ENCODE assay signal across 1 cellular context in the genomic region with DNA sequence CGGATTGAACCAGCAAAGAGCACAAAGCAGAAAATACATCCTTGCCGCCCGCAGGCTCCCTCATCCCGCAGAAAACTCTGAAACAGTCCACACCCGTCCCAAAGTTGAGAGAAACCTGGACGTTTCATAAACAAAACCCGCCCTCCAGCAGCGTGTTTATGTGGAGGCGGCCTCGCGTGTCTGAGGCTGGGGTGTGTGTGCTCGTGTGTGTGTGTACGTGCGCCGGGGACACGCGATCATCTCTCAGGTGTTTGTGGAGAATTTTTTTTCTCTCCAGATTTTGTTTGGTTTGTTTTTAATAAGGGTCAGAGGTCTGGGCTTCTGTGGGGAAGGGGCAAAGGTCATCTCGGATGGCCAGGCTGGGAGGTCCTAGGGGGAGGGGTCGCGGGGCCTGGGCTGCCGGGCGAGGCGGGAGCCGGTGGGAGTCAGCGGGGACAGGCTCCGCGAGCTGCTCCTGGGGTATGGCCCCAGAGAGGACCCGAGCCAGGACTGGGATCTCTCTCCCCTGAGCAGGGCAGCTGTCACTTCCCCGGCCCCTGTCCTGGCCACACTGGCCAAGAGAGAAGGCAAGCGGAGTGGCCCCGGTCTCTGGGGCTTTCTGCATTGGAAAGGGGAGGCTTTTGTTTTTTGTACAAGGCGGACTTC.
A peak's percentile ranks its signal among the peaks of the same experiment; 100 is the strongest.
TF ChIP-seq lines count a peak whose summit lies in the region.

No MANE protein-coding gene starts in this region.

TF ChIP-seq in HepG2, 621 proteins besides CTCF, POLR2A, EP300 and RAD21 (continued from another document and continues in another):
- TF ChIP-seq, protein P1, sequence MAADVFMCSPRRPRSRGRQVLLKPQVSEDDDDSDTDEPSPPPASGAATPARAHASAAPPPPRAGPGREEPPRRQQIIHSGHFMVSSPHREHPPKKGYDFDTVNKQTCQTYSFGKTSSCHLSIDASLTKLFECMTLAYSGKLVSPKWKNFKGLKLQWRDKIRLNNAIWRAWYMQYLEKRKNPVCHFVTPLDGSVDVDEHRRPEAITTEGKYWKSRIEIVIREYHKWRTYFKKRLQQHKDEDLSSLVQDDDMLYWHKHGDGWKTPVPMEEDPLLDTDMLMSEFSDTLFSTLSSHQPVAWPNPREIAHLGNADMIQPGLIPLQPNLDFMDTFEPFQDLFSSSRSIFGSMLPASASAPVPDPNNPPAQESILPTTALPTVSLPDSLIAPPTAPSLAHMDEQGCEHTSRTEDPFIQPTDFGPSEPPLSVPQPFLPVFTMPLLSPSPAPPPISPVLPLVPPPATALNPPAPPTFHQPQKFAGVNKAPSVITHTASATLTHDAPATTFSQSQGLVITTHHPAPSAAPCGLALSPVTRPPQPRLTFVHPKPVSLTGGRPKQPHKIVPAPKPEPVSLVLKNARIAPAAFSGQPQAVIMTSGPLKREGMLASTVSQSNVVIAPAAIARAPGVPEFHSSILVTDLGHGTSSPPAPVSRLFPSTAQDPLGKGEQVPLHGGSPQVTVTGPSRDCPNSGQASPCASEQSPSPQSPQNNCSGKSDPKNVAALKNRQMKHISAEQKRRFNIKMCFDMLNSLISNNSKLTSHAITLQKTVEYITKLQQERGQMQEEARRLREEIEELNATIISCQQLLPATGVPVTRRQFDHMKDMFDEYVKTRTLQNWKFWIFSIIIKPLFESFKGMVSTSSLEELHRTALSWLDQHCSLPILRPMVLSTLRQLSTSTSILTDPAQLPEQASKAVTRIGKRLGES (CRISPR knock-in tag; IDR thresholded peaks at IDR 0.05; ENCODE audit: borderline replicate concordance) = no peak
- no peak for TF ChIP-seq ZNF614 (CRISPR knock-in tag; IDR thresholded peaks at IDR 0.05; ENCODE audit: borderline replicate concordance)
- TF ChIP-seq, protein P2, sequence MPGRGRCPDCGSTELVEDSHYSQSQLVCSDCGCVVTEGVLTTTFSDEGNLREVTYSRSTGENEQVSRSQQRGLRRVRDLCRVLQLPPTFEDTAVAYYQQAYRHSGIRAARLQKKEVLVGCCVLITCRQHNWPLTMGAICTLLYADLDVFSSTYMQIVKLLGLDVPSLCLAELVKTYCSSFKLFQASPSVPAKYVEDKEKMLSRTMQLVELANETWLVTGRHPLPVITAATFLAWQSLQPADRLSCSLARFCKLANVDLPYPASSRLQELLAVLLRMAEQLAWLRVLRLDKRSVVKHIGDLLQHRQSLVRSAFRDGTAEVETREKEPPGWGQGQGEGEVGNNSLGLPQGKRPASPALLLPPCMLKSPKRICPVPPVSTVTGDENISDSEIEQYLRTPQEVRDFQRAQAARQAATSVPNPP (CRISPR knock-in tag; IDR thresholded peaks at IDR 0.05) = no peak
- peak; percentile 90 for TF ChIP-seq ZNF670 (CRISPR knock-in tag; IDR thresholded peaks at IDR 0.05; ENCODE audit: borderline replicate concordance)
- peak; percentile 79 for TF ChIP-seq RARA (CRISPR knock-in tag; IDR thresholded peaks at IDR 0.05)
- TF ChIP-seq ZNF234 (CRISPR knock-in tag; conservative IDR thresholded peaks at IDR 0.05) = no peak
- TF ChIP-seq, protein P3, sequence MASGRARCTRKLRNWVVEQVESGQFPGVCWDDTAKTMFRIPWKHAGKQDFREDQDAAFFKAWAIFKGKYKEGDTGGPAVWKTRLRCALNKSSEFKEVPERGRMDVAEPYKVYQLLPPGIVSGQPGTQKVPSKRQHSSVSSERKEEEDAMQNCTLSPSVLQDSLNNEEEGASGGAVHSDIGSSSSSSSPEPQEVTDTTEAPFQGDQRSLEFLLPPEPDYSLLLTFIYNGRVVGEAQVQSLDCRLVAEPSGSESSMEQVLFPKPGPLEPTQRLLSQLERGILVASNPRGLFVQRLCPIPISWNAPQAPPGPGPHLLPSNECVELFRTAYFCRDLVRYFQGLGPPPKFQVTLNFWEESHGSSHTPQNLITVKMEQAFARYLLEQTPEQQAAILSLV (CRISPR knock-in tag; IDR thresholded peaks at IDR 0.05; ENCODE audit: borderline replicate concordance) = no peak
- TF ChIP-seq SOX5 (CRISPR knock-in tag; IDR thresholded peaks at IDR 0.05; ENCODE audit: borderline replicate concordance) = peak; percentile 35; the same call in 1 of the 2 replicates
- no peak; the same call in 1 of the 2 replicates for TF ChIP-seq KMT2A (CRISPR knock-in tag; IDR thresholded peaks at IDR 0.05)
- TF ChIP-seq DPF2 (CRISPR knock-in tag; IDR thresholded peaks at IDR 0.05; ENCODE audit: borderline replicate concordance, low read depth) = peak; percentile 77; the same call in 1 of the 2 replicates
- no peak for TF ChIP-seq ZNF75D (CRISPR knock-in tag; IDR thresholded peaks at IDR 0.05; ENCODE audit: borderline replicate concordance)
- TF ChIP-seq, protein P4, sequence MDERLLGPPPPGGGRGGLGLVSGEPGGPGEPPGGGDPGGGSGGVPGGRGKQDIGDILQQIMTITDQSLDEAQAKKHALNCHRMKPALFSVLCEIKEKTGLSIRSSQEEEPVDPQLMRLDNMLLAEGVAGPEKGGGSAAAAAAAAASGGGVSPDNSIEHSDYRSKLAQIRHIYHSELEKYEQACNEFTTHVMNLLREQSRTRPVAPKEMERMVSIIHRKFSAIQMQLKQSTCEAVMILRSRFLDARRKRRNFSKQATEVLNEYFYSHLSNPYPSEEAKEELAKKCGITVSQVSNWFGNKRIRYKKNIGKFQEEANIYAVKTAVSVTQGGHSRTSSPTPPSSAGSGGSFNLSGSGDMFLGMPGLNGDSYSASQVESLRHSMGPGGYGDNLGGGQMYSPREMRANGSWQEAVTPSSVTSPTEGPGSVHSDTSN (CRISPR knock-in tag; IDR thresholded peaks at IDR 0.05) = no peak
- TF ChIP-seq ZKSCAN1 (IDR thresholded peaks at IDR 0.05; ENCODE audit: low read length) = no peak
- TF ChIP-seq, protein P5, sequence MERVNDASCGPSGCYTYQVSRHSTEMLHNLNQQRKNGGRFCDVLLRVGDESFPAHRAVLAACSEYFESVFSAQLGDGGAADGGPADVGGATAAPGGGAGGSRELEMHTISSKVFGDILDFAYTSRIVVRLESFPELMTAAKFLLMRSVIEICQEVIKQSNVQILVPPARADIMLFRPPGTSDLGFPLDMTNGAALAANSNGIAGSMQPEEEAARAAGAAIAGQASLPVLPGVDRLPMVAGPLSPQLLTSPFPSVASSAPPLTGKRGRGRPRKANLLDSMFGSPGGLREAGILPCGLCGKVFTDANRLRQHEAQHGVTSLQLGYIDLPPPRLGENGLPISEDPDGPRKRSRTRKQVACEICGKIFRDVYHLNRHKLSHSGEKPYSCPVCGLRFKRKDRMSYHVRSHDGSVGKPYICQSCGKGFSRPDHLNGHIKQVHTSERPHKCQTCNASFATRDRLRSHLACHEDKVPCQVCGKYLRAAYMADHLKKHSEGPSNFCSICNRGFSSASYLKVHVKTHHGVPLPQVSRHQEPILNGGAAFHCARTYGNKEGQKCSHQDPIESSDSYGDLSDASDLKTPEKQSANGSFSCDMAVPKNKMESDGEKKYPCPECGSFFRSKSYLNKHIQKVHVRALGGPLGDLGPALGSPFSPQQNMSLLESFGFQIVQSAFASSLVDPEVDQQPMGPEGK (CRISPR knock-in tag; IDR thresholded peaks at IDR 0.05) = peak; percentile 20; the same call in 1 of the 2 replicates
- TF ChIP-seq, protein P6, sequence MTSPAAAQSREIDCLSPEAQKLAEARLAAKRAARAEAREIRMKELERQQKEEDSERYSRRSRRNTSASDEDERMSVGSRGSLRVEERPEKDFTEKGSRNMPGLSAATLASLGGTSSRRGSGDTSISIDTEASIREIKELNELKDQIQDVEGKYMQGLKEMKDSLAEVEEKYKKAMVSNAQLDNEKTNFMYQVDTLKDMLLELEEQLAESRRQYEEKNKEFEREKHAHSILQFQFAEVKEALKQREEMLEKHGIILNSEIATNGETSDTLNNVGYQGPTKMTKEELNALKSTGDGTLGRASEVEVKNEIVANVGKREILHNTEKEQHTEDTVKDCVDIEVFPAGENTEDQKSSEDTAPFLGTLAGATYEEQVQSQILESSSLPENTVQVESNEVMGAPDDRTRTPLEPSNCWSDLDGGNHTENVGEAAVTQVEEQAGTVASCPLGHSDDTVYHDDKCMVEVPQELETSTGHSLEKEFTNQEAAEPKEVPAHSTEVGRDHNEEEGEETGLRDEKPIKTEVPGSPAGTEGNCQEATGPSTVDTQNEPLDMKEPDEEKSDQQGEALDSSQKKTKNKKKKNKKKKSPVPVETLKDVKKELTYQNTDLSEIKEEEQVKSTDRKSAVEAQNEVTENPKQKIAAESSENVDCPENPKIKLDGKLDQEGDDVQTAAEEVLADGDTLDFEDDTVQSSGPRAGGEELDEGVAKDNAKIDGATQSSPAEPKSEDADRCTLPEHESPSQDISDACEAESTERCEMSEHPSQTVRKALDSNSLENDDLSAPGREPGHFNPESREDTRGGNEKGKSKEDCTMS (CRISPR knock-in tag; conservative IDR thresholded peaks at IDR 0.05) = no peak
- peak; percentile 27 for TF ChIP-seq ZNF883 (CRISPR knock-in tag; IDR thresholded peaks at IDR 0.05; ENCODE audit: not compliant biosample characterization)
- peak; percentile 87 for TF ChIP-seq ZNF878 (CRISPR knock-in tag; IDR thresholded peaks at IDR 0.05)
- no peak for TF ChIP-seq KDM1A (CRISPR knock-in tag; IDR thresholded peaks at IDR 0.05)
- TF ChIP-seq JUND (CRISPR knock-in tag; IDR thresholded peaks at IDR 0.05) = no peak
- TF ChIP-seq, protein P7, sequence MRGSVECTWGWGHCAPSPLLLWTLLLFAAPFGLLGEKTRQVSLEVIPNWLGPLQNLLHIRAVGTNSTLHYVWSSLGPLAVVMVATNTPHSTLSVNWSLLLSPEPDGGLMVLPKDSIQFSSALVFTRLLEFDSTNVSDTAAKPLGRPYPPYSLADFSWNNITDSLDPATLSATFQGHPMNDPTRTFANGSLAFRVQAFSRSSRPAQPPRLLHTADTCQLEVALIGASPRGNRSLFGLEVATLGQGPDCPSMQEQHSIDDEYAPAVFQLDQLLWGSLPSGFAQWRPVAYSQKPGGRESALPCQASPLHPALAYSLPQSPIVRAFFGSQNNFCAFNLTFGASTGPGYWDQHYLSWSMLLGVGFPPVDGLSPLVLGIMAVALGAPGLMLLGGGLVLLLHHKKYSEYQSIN (CRISPR knock-in tag; IDR thresholded peaks at IDR 0.05; ENCODE audit: borderline replicate concordance) = no peak
- TF ChIP-seq, protein P8, sequence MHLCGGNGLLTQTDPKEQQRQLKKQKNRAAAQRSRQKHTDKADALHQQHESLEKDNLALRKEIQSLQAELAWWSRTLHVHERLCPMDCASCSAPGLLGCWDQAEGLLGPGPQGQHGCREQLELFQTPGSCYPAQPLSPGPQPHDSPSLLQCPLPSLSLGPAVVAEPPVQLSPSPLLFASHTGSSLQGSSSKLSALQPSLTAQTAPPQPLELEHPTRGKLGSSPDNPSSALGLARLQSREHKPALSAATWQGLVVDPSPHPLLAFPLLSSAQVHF (CRISPR knock-in tag; IDR thresholded peaks at IDR 0.05) = no peak
- TF ChIP-seq ZNF792 (CRISPR knock-in tag; IDR thresholded peaks at IDR 0.05) = no peak; the same call in 1 of the 2 replicates
- no peak for TF ChIP-seq DNMT1 (CRISPR knock-in tag; IDR thresholded peaks at IDR 0.05)
- TF ChIP-seq, protein P9, sequence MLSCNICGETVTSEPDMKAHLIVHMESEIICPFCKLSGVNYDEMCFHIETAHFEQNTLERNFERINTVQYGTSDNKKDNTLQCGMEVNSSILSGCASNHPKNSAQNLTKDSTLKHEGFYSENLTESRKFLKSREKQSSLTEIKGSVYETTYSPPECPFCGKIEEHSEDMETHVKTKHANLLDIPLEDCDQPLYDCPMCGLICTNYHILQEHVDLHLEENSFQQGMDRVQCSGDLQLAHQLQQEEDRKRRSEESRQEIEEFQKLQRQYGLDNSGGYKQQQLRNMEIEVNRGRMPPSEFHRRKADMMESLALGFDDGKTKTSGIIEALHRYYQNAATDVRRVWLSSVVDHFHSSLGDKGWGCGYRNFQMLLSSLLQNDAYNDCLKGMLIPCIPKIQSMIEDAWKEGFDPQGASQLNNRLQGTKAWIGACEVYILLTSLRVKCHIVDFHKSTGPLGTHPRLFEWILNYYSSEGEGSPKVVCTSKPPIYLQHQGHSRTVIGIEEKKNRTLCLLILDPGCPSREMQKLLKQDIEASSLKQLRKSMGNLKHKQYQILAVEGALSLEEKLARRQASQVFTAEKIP (CRISPR knock-in tag; IDR thresholded peaks at IDR 0.05; ENCODE audit: borderline replicate concordance) = no peak
- TF ChIP-seq HOXA3 (CRISPR knock-in tag; IDR thresholded peaks at IDR 0.05) = peak; percentile 50; the same call in 1 of the 2 replicates
- TF ChIP-seq SYNCRIP (IDR thresholded peaks at IDR 0.05; ENCODE audit: insufficient read depth, low read depth, low read length) = no peak
- no peak for TF ChIP-seq CHD2 (IDR thresholded peaks at IDR 0.05; ENCODE audit: low read depth, low read length)
- TF ChIP-seq, protein P10, sequence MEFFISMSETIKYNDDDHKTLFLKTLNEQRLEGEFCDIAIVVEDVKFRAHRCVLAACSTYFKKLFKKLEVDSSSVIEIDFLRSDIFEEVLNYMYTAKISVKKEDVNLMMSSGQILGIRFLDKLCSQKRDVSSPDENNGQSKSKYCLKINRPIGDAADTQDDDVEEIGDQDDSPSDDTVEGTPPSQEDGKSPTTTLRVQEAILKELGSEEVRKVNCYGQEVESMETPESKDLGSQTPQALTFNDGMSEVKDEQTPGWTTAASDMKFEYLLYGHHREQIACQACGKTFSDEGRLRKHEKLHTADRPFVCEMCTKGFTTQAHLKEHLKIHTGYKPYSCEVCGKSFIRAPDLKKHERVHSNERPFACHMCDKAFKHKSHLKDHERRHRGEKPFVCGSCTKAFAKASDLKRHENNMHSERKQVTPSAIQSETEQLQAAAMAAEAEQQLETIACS (CRISPR knock-in tag; IDR thresholded peaks at IDR 0.05) = no peak
- TF ChIP-seq ZFP1 (CRISPR knock-in tag; IDR thresholded peaks at IDR 0.05) = 0 out of 2 replicates have a peak, but pooled peaks have one; percentile 22
- no peak for TF ChIP-seq KDM5A (IDR thresholded peaks at IDR 0.05; ENCODE audit: borderline replicate concordance, low read length)
- TF ChIP-seq ZNF501 (CRISPR knock-in tag; IDR thresholded peaks at IDR 0.05) = peak; percentile 51
- TF ChIP-seq, protein P11, sequence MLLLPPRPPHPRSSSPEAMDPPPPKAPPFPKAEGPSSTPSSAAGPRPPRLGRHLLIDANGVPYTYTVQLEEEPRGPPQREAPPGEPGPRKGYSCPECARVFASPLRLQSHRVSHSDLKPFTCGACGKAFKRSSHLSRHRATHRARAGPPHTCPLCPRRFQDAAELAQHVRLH (CRISPR knock-in tag; IDR thresholded peaks at IDR 0.05; ENCODE audit: borderline replicate concordance, low read depth) = peak; percentile 29; the same call in 1 of the 2 replicates
- TF ChIP-seq SMARCE1 (IDR thresholded peaks at IDR 0.05; ENCODE audit: borderline replicate concordance) = no peak
- no peak for TF ChIP-seq ZFP41 (CRISPR knock-in tag; IDR thresholded peaks at IDR 0.05; ENCODE audit: borderline replicate concordance)
- TF ChIP-seq ZNF121 (CRISPR knock-in tag; IDR thresholded peaks at IDR 0.05) = no peak
- TF ChIP-seq ZNF317 (CRISPR knock-in tag; IDR thresholded peaks at IDR 0.05) = no peak; the same call in 1 of the 2 replicates
- TF ChIP-seq KLF16 (CRISPR knock-in tag; IDR thresholded peaks at IDR 0.05) = peak in 1 of 2 experiments; percentile 27; a peak in 2 of 4 replicates
- TF ChIP-seq ZBTB38 (CRISPR knock-in tag; IDR thresholded peaks at IDR 0.05) = no peak
- TF ChIP-seq, protein P12, sequence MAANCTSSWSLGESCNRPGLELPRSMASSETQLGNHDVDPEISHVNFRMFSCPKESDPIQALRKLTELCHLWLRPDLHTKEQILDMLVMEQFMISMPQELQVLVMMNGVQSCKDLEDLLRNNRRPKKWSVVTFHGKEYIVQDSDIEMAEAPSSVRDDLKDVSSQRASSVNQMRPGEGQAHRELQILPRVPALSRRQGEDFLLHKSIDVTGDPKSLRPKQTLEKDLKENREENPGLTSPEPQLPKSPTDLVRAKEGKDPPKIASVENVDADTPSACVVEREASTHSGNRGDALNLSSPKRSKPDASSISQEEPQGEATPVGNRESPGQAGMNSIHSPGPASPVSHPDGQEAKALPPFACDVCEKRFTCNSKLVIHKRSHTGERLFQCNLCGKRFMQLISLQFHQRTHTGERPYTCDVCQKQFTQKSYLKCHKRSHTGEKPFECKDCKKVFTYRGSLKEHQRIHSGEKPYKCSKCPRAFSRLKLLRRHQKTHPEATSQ (CRISPR knock-in tag; IDR thresholded peaks at IDR 0.05; ENCODE audit: borderline replicate concordance) = no peak
- TF ChIP-seq NCOR1 (IDR thresholded peaks at IDR 0.05; ENCODE audit: borderline replicate concordance, low read length) = peak; percentile 58; the same call in 1 of the 2 replicates
- no peak for TF ChIP-seq ZNF333 (CRISPR knock-in tag; IDR thresholded peaks at IDR 0.05; ENCODE audit: borderline replicate concordance)
